27 cellular contexts compared by ENCODE assay signal in genomic region chr4:136219592-136220125, GRCh38.
"Had no signal": no experiment of that assay in that cellular context is flagged by ENCODE, and none has a peak within 500 bp of the region (broad histone marks: within the 10 kb centered on the region; RNA-seq: fewer than 3 reads in every experiment).

No MANE protein-coding gene starts in this region.

- H3K9me3 Mint-ChIP-seq: dendritic cell treated with granulocyte-macrophage colony-stimulating factor and Interleukin-4, amounts not matched to agents 40 ng/mL and 50 ng/mL, for 4 days; endodermal cell; memory B cell; stimulated activated naive B cell treated with anti-CD40 and anti-IgM and Interleukin-4, amounts not matched to agents 10 μg/mL and 1 μg/mL and 100 μg/mL, for 72 hours had no signal

- H3K27me3 ChIP-seq: colonic mucosa, esophagus muscularis mucosa, foreskin keratinocyte, gastroesophageal sphincter, heart left ventricle, hepatocyte, neutrophil, right lobe of liver, tibial nerve, vagina had no signal

- DNase-seq: colonic mucosa; effector CD8-positive, alpha-beta T cell; endodermal cell; foreskin keratinocyte; kidney; natural killer cell; right lobe of liver; stimulated activated CD4-positive, alpha-beta T cell treated with anti-CD3 and anti-CD28 coated beads, Interleukin-2, amount 100 ng/mL, for 24 hours; stimulated activated CD4-positive, alpha-beta T cell treated with anti-CD3 and anti-CD28 coated beads, Interleukin-4, amount 100 ng/mL, for 24 hours; stimulated activated naive B cell treated with anti-CD40 and anti-IgM and Interleukin-4, amounts not matched to agents 10 μg/mL and 1 μg/mL and 100 μg/mL, for 72 hours had no signal

- H3K27ac Mint-ChIP-seq: dendritic cell treated with granulocyte-macrophage colony-stimulating factor and Interleukin-4, amounts not matched to agents 40 ng/mL and 50 ng/mL, for 4 days; memory B cell; natural killer cell; progenitor cell of endocrine pancreas; stimulated activated naive B cell treated with anti-CD40 and anti-IgM and Interleukin-4, amounts not matched to agents 10 μg/mL and 1 μg/mL and 100 μg/mL, for 72 hours; stimulated activated naive CD8-positive, alpha-beta T cell treated with anti-CD3 and anti-CD28 coated beads, Interleukin-15, Interleukin-2, amounts not matched to agents 100 ng/mL and 50 ng/mL, for 24 hours had no signal

- ATAC-seq: foreskin keratinocyte, heart left ventricle, left lobe of liver, natural killer cell had no signal

- H3K4me1 Mint-ChIP-seq: endodermal cell; memory B cell; natural killer cell; stimulated activated naive B cell treated with anti-CD40 and anti-IgM and Interleukin-4, amounts not matched to agents 10 μg/mL and 1 μg/mL and 100 μg/mL, for 72 hours had no signal

- H3K36me3 Mint-ChIP-seq: memory B cell; stimulated activated naive B cell treated with anti-CD40 and anti-IgM and Interleukin-4, amounts not matched to agents 10 μg/mL and 1 μg/mL and 100 μg/mL, for 72 hours had no signal

- FAIRE-seq: kidney had no signal

- H3K4me3 ChIP-seq: colonic mucosa, esophagus muscularis mucosa, gastroesophageal sphincter, heart left ventricle, hepatocyte, lung, right lobe of liver, smooth muscle cell, thoracic aorta, tibial nerve, vagina had no signal

- H3K36me3 ChIP-seq: colonic mucosa, esophagus muscularis mucosa, gastroesophageal sphincter, heart left ventricle, neutrophil, right lobe of liver, thoracic aorta, tibial nerve, vagina had no signal

- H3K4me3 Mint-ChIP-seq: dendritic cell treated with granulocyte-macrophage colony-stimulating factor and Interleukin-4, amounts not matched to agents 40 ng/mL and 50 ng/mL, for 4 days; endodermal cell; memory B cell; natural killer cell; stimulated activated naive B cell treated with anti-CD40 and anti-IgM and Interleukin-4, amounts not matched to agents 10 μg/mL and 1 μg/mL and 100 μg/mL, for 72 hours; stimulated activated naive CD8-positive, alpha-beta T cell treated with anti-CD3 and anti-CD28 coated beads, Interleukin-15, Interleukin-2, amounts not matched to agents 100 ng/mL and 50 ng/mL, for 24 hours had no signal

- H3K4me1 ChIP-seq: colonic mucosa, esophagus muscularis mucosa, foreskin keratinocyte, gastroesophageal sphincter, heart left ventricle, parathyroid adenoma, right lobe of liver, tibial nerve, vagina had no signal

- H3K9me3 ChIP-seq: colonic mucosa, esophagus muscularis mucosa, gastroesophageal sphincter, neutrophil, right lobe of liver, thoracic aorta, vagina had no signal

- H3K27ac ChIP-seq: colonic mucosa, epithelial cell of prostate, esophagus muscularis mucosa, foreskin keratinocyte, gastroesophageal sphincter, heart left ventricle, hepatocyte, neutrophil, parathyroid adenoma, right lobe of liver, thoracic aorta, tibial nerve, vagina had no signal
